ENCODE assay signal across 1 cellular context in the genomic region with DNA sequence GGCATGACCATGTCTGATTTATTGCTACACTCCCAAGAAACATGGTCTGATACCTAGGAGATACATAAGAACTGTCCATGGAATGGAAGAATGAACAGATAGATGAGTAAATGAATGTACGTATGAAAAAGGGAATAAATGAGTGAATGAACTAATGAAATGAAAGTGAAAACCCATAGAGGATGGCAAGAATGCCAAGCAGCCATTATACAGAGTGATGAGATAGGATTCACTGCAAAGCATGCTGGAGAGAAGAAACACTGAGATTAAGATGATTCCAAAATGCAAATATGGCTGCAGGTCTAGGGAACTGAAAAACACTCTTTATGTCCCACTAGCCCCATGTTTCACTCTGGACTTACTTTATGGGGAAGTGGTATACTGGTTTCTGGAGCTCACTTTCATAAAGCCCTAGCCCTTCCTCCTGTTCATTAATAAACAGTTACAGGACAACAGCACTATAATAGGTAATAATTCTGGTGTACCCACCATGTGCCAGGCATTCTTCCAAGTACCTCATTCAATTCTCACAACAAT.
TF ChIP-seq lines count a peak whose summit lies in the region.

No MANE protein-coding gene starts in this region.

TF ChIP-seq in WTC11, 78 proteins besides CTCF, POLR2A, EP300 and RAD21 (continued from another document):
- TF ChIP-seq, protein P1, sequence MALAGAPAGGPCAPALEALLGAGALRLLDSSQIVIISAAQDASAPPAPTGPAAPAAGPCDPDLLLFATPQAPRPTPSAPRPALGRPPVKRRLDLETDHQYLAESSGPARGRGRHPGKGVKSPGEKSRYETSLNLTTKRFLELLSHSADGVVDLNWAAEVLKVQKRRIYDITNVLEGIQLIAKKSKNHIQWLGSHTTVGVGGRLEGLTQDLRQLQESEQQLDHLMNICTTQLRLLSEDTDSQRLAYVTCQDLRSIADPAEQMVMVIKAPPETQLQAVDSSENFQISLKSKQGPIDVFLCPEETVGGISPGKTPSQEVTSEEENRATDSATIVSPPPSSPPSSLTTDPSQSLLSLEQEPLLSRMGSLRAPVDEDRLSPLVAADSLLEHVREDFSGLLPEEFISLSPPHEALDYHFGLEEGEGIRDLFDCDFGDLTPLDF (CRISPR knock-in tag; IDR thresholded peaks at IDR 0.05) = no peak
- TF ChIP-seq CBFB (CRISPR knock-in tag; IDR thresholded peaks at IDR 0.05; ENCODE audit: low read depth) = no peak
- TF ChIP-seq, protein P2, sequence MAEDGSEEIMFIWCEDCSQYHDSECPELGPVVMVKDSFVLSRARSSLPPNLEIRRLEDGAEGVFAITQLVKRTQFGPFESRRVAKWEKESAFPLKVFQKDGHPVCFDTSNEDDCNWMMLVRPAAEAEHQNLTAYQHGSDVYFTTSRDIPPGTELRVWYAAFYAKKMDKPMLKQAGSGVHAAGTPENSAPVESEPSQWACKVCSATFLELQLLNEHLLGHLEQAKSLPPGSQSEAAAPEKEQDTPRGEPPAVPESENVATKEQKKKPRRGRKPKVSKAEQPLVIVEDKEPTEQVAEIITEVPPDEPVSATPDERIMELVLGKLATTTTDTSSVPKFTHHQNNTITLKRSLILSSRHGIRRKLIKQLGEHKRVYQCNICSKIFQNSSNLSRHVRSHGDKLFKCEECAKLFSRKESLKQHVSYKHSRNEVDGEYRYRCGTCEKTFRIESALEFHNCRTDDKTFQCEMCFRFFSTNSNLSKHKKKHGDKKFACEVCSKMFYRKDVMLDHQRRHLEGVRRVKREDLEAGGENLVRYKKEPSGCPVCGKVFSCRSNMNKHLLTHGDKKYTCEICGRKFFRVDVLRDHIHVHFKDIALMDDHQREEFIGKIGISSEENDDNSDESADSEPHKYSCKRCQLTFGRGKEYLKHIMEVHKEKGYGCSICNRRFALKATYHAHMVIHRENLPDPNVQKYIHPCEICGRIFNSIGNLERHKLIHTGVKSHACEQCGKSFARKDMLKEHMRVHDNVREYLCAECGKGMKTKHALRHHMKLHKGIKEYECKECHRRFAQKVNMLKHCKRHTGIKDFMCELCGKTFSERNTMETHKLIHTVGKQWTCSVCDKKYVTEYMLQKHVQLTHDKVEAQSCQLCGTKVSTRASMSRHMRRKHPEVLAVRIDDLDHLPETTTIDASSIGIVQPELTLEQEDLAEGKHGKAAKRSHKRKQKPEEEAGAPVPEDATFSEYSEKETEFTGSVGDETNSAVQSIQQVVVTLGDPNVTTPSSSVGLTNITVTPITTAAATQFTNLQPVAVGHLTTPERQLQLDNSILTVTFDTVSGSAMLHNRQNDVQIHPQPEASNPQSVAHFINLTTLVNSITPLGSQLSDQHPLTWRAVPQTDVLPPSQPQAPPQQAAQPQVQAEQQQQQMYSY (CRISPR knock-in tag; IDR thresholded peaks at IDR 0.05) = no peak
- TF ChIP-seq ZNF671 (CRISPR knock-in tag; IDR thresholded peaks at IDR 0.05) = no peak
- TF ChIP-seq, protein P3, sequence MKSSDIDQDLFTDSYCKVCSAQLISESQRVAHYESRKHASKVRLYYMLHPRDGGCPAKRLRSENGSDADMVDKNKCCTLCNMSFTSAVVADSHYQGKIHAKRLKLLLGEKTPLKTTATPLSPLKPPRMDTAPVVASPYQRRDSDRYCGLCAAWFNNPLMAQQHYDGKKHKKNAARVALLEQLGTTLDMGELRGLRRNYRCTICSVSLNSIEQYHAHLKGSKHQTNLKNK (CRISPR knock-in tag; IDR thresholded peaks at IDR 0.05) = no peak
